In the genomic region with DNA sequence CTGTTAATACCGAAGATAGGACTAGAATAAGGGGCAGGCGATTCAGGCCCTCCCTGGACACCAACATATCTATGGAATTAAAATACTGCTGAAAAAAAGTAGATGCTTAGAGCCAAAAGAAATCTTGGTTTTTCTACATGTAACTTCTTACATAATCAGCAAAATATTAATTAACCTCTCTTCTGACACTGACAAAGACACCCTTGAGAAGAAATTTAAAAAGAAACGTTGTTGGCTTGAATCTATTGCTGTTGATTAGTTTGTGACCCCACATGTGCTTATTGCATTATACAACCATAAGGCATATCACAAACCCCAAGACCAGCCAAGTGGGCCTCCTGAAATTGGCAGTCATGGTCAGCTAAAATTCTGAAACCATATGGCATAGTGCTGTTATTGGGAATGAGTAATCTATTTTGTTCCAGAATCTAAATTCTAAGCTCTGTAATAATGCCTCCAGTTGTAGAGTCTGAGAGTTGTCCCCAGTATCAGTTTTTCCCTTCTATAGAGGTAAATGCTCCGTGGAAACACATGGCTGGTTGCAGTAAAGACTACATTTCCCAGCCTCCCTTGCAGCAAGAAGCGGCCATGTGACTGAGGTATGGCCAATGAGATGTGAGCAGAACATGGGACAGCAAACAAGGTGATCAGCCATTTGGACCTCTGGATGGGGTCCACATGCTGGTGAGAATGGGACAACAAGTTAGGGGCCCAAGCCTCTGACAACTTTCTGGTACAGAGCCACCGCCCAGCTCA, we compare ENCODE assay signal across 8 cellular contexts. TPM values are rescaled to one million over a fixed set of nuclear protein-coding genes. Genes with fewer than 3 reads are reported as not detected.
DNase-seq lines count a peak whose midpoint lies in the region; ATAC-seq and TF ChIP-seq lines count a peak whose summit lies in the region.

No MANE protein-coding gene starts in this region.

- H3K36me3 ChIP-seq in PC-3 (ENCODE audit: low read depth, low read length): no peaks in the 10 kb centered on the region

- H3K9ac ChIP-seq in PC-3 (ENCODE audit: low read length): no peak overlapping the region

- no peaks in the 10 kb centered on the region for H4K20me1 ChIP-seq in PC-3 (ENCODE audit: low read length)

- CTCF ChIA-PET in PC-3 (lab: Charles Lee): interaction anchor here (0.7 kb wide), 1 partner anchor 320 kb away, joined by 5 read pairs; no protein-coding TSS in a partner anchor

- H2AFZ ChIP-seq in PC-3 (ENCODE audit: low read length): no peak overlapping the region

- peaks cover 11% of the 10 kb centered on the region for H3K27me3 Mint-ChIP-seq in nephron (ENCODE audit: low read depth)

- no peaks in the 10 kb centered on the region for H3K9me3 Mint-ChIP-seq in nephron

- no peak overlapping the region for H3K27ac ChIP-seq in PC-3 (ENCODE audit: low read length)

- peak; percentile 46 for DNase-seq in A172 (ENCODE audit: low spot score)
- peak; percentile 34 for DNase-seq in GM20000 (ENCODE audit: low spot score)
- DNase-seq in PC-3: peak; percentile 60
- peak; percentile 66 to 68 for DNase-seq in cardiac fibroblast (ENCODE audit: low read depth in 2 of 2)
- no peak for DNase-seq in HuH-7.5 (ENCODE audit: low spot score)
- DNase-seq in NCI-H1930 (lab: John Stamatoyannopoulos, UW): no peak

- no peaks in the 10 kb centered on the region for H3K9me2 ChIP-seq in PC-3 (replicated peaks; ENCODE audit: low read length)

- no peaks in the 10 kb centered on the region for H3K36me3 Mint-ChIP-seq in nephron (ENCODE audit: low read depth)

- H3K9me3 ChIP-seq in PC-3 (ENCODE audit: low read length): no peaks in the 10 kb centered on the region

- no peaks in the 10 kb centered on the region for H3K27me3 ChIP-seq in PC-3 (ENCODE audit: low read length)

- no peak overlapping the region for H3K4me3 Mint-ChIP-seq in nephron

- ATAC-seq in PC-3 (peak; percentile 48), GM18505 (IDR thresholded peaks at IDR 0.05; ENCODE audit: unreplicated experiment) (no peak)

- H3K4me1 Mint-ChIP-seq in nephron: peaks cover 27% of the 10 kb centered on the region

- H3K4me2 ChIP-seq in PC-3 (ENCODE audit: low read length): no peak overlapping the region

- H3F3A ChIP-seq in PC-3 (ENCODE audit: low read length, unreplicated experiment): no peaks in the 10 kb centered on the region

- intact Hi-C loops in PC-3 (cut with micrococcal nuclease): no loop called here

- H3K4me1 ChIP-seq in PC-3 (ENCODE audit: insufficient read depth, low read length): peaks cover 8% of the 10 kb centered on the region; the same call in 1 of the 2 replicates

- H3K27ac Mint-ChIP-seq in nephron: peak overlapping the region in 2 of 3 experiments; percentile 61 to 82

- no TSS peak for BruUV-seq in PC-3 (replicated peaks; lab: Mats Ljungman, UMichigan)

- H3K79me2 ChIP-seq in PC-3 (ENCODE audit: low read length): no peaks in the 10 kb centered on the region

- TF ChIP-seq CTCF in GM20000 (IDR thresholded peaks at IDR 0.05; ENCODE audit: extremely low read depth, missing control alignments) (no peak), PC-3 (conservative IDR thresholded peaks at IDR 0.05; ENCODE audit: low read depth, low read length) (no peak), cardiac fibroblast (IDR thresholded peaks at IDR 0.05; ENCODE audit: low read depth, low read length) (no peak), nephron (IDR thresholded peaks at IDR 0.05; ENCODE audit: unreplicated experiment in 3 of 3) (no peak)

- no peak overlapping the region for H3K4me3 ChIP-seq in PC-3 (ENCODE audit: low read length)
- no peak overlapping the region for H3K4me3 ChIP-seq in cardiac fibroblast (replicated peaks in 1 of 2; ENCODE audit: low read depth in 2 of 2, low read length in 2 of 2)

- POLR2A ChIA-PET in PC-3 (lab: Charles Lee; ENCODE audit: unreplicated experiment): no interaction called here

- no peak for TF ChIP-seq POLR2A in GM18505 (IDR thresholded peaks at IDR 0.05; ENCODE audit: borderline replicate concordance, extremely low read depth, insufficient read depth, insufficient read length)

RNA-seq across cellular contexts. Expression of gene PTPN1, which starts 42.4 kb away (rescaled TPM):
- total RNA-seq in A172 (2014; rRNA removed; shearing (Covaris generic)): 56.9 and 60.6 TPM in 2 replicates
- 47.2 and 47.7 TPM in 2 replicates for total RNA-seq in PC-3 (2014; rRNA removed)

Comparison
In these comparisons a context has a peak if more than half of its experiments do, and no peak if none do; other contexts are left out.
1. DNase-seq: peak in A172 (single experiment), GM20000 (single experiment), PC-3 (single experiment) and cardiac fibroblast (2 of 2); none in HuH-7.5 (single experiment) and NCI-H1930 (0 of 2).